Comparison of ENCODE assay signal across 35 cellular contexts in the genomic region with DNA sequence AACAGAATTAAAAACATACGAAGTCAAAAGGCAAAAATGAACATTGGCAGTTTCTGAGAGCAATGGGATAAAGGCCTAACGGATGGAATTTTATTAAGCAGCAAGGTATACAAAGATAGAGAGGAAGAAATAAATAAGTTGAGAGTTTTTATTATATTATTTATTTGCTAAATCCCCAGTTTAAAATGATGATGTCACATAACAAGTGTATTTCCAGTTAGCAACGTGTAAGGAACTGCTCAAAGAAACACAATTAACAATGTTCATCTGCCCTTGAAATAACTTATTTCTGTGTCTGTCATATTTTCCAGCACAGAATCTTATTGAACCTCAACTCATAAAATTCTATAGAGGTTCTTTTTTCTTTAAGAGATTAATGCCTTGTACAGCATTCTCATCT.
"Had no signal": no experiment of that assay in that cellular context is flagged by ENCODE, and none has a peak within 500 bp of the region (broad histone marks: within the 10 kb centered on the region; RNA-seq: fewer than 3 reads in every experiment).

No MANE protein-coding gene starts in this region.

- ATAC-seq: activated CD4-positive, CD25-positive, alpha-beta regulatory T cell treated with anti-CD3 and anti-CD28 coated beads, Interleukin-2, amount 50 U/mL, for 24 hours; activated CD8-positive, alpha-beta T cell treated with anti-CD3 and anti-CD28 coated beads for 36 hours; activated T-cell treated with anti-CD3 and anti-CD28 coated beads, Interleukin-2, amount 50 U/mL, for 4 hours; activated T-helper 17 cell treated with anti-CD3 and anti-CD28 coated beads, Interleukin-2, amount 50 U/mL, for 72 hours; foreskin keratinocyte; gastrocnemius medialis; T-helper 17 cell had no signal

- H3K9me3 ChIP-seq: gastrocnemius medialis had no signal

- H3K27me3 Mint-ChIP-seq: activated B cell treated with CpG ODN at 0.5 μM for 24 hours; activated naive CD8-positive, alpha-beta T cell; central memory CD8-positive, alpha-beta T cell; dendritic cell treated with granulocyte-macrophage colony-stimulating factor and Interleukin-4, amounts not matched to agents 40 ng/mL and 50 ng/mL, for 4 days had no signal

- H3K9me3 Mint-ChIP-seq: central memory CD8-positive, alpha-beta T cell; endodermal cell; T-helper 2 cell treated with Interferon-gamma antibody and Interleukin-4, amounts not matched to agents 5 μg/mL and 100 μg/mL, for 36 hours had no signal

- H3K27me3 ChIP-seq: brain microvascular endothelial cell, dorsolateral prefrontal cortex, esophagus muscularis mucosa, gastrocnemius medialis had no signal

- H3K36me3 Mint-ChIP-seq: activated naive CD8-positive, alpha-beta T cell had no signal

- H3K27ac ChIP-seq: brain microvascular endothelial cell, coronary artery, dorsolateral prefrontal cortex, esophagus muscularis mucosa, foreskin keratinocyte, gastrocnemius medialis, WERI-Rb-1 had no signal

- H3K36me3 ChIP-seq: brain microvascular endothelial cell, esophagus muscularis mucosa, gastrocnemius medialis, WERI-Rb-1 had no signal

- FAIRE-seq: astrocyte, bronchial epithelial cell had no signal

- H3K4me3 Mint-ChIP-seq: activated B cell treated with CpG ODN at 0.5 μM for 24 hours; activated CD8-positive, alpha-beta T cell treated with anti-CD3 and anti-CD28 coated beads for 36 hours; activated naive CD8-positive, alpha-beta T cell; activated T-cell treated with anti-CD3 and anti-CD28 coated beads, Interleukin-2, amount 50 U/mL, for 4 hours; activated T-helper 17 cell treated with anti-CD3 and anti-CD28 coated beads, Interleukin-2, amount 50 U/mL, for 72 hours; central memory CD8-positive, alpha-beta T cell; dendritic cell treated with granulocyte-macrophage colony-stimulating factor and Interleukin-4, amounts not matched to agents 40 ng/mL and 50 ng/mL, for 4 days; endodermal cell; T-helper 17 cell; T-helper 2 cell treated with Interferon-gamma antibody and Interleukin-4, amounts not matched to agents 5 μg/mL and 100 μg/mL, for 36 hours had no signal

- H3K27ac Mint-ChIP-seq: activated B cell treated with CpG ODN at 0.5 μM for 24 hours; activated CD8-positive, alpha-beta T cell treated with anti-CD3 and anti-CD28 coated beads for 36 hours; activated naive CD8-positive, alpha-beta T cell; activated T-helper 17 cell treated with anti-CD3 and anti-CD28 coated beads, Interleukin-2, amount 50 U/mL, for 72 hours; dendritic cell treated with granulocyte-macrophage colony-stimulating factor and Interleukin-4, amounts not matched to agents 40 ng/mL and 50 ng/mL, for 4 days; endodermal cell; T-helper 17 cell; T-helper 2 cell treated with Interferon-gamma antibody and Interleukin-4, amounts not matched to agents 5 μg/mL and 100 μg/mL, for 36 hours had no signal

- H3K4me3 ChIP-seq: coronary artery, dorsolateral prefrontal cortex, esophagus muscularis mucosa, gastrocnemius medialis had no signal

- H3K4me1 Mint-ChIP-seq: activated B cell treated with CpG ODN at 0.5 μM for 24 hours; activated T-helper 17 cell treated with anti-CD3 and anti-CD28 coated beads, Interleukin-2, amount 50 U/mL, for 72 hours; central memory CD8-positive, alpha-beta T cell; endodermal cell had no signal

- DNase-seq: activated B cell treated with CpG ODN at 0.5 μM for 24 hours; activated CD4-positive, alpha-beta T cell treated with anti-CD3 and anti-CD28 coated beads for 48 hours; activated CD4-positive, alpha-beta T cell treated with anti-CD3 and anti-CD28 coated beads, Interleukin-2, amount 50 U/mL, for 1 hour; activated CD4-positive, alpha-beta T cell treated with anti-CD3 and anti-CD28 coated beads, Interleukin-2, amount 50 U/mL, for 48 hours; activated CD8-positive, alpha-beta memory T cell treated with anti-CD3 and anti-CD28 coated beads for 24 hours; activated CD8-positive, alpha-beta T cell treated with anti-CD3 and anti-CD28 coated beads for 36 hours; activated effector memory CD4-positive, alpha-beta T cell treated with Interleukin-2 at 50 U/mL for 16 hours; activated gamma-delta T cell treated with Interleukin-2 at 50 U/mL for 16 hours; activated naive CD4-positive, alpha-beta T cell treated with anti-CD3 and anti-CD28 coated beads, Interleukin-2, amount 50 U/mL, for 16 hours; activated naive CD4-positive, alpha-beta T cell treated with Interleukin-2 at 50 U/mL for 16 hours; activated T-cell treated with anti-CD3 and anti-CD28 coated beads, Interleukin-2, amount 50 U/mL, for 4 hours; amniotic stem cell; anterior cingulate cortex; brain microvascular endothelial cell; dorsolateral prefrontal cortex; effector memory CD4-positive, alpha-beta T cell; endodermal cell; erythroblast; foreskin keratinocyte; gastrocnemius medialis; glutamatergic neuron; T-helper 1 cell; T-helper 17 cell; T1000; WERI-Rb-1 had no signal

- H3K4me1 ChIP-seq: esophagus muscularis mucosa, foreskin keratinocyte, gastrocnemius medialis had no signal
